ENCODE assay signal across 1 cellular context in the genomic region with DNA sequence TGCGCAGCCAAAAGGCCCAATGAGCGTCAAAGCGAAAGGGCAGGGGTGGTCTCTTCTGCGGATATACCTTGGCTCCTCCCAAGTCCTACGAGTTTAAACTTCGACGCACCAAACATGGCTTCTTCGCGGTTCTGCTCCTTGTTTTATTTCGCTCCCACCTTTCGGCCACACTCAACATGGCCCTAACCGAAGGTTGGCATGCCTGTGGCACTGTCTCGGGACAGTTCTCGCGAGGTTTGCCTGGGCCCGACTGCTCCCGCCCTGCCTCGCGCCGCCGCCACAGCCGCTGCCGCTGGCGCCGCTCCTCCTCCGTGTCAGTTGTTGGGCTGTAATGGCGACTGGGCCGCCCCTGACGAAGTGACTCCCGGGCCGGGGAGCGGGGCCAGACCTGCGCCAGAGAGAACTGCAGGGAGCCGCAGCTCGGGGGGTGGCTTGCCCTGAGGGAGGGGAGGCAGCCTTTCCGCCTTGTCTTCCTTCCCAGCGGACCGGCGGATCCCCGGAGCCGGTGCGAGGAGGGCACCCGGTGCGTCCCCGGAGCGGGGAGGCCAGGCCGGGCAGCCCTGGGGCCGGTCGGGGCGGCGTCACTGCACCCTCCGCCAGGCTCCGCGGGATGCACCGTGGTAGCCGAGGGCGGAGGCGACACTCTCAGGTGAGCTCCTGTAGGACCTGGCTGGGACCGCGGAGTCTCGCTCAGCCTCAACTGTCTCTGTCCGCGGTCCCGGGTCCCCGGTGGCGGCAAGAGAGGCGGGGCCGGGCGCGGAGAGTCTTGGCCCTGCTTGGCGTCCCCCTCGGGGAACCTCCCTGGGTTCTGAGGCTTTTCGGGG.
TF ChIP-seq lines count a peak whose summit lies in the region.

A gene with protein sequence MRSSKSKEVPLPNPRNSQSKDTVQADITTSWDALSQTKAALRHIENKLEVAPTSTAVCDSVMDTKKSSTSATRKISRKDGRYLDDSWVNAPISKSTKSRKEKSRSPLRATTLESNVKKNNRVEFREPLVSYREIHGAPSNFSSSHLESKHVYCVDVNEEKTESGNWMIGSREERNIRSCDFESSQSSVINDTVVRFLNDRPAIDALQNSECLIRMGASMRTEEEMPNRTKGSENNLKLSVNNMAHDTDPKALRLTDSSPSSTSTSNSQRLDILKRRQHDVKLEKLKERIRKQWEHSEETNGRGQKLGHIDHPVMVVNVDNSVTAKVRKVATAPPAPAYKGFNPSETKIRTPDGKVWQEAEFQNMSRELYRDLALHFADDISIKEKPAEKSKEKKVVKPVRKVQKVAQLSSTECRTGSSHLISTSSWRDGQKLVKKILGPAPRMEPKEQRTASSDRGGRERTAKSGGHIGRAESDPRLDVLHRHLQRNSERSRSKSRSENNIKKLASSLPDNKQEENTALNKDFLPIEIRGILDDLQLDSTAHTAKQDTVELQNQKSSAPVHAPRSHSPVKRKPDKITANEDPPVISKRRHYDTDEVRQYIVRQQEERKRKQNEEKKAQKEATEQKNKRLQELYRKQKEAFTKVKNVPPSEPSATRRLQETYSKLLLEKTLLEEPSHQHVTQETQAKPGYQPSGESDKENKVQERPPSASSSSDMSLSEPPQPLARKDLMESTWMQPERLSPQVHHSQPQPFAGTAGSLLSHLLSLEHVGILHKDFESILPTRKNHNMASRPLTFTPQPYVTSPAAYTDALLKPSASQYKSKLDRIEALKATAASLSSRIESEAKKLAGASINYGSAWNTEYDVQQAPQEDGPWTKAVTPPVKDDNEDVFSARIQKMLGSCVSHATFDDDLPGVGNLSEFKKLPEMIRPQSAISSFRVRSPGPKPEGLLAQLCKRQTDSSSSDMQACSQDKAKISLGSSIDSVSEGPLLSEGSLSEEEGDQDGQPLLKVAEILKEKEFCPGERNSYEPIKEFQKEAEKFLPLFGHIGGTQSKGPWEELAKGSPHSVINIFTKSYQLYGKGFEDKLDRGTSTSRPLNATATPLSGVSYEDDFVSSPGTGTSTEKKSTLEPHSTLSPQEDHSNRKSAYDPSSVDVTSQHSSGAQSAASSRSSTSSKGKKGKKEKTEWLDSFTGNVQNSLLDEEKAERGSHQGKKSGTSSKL (N-terminal part only) (plus strand): TSS at position 317 of the 824 bp plus-strand sequence. CDS start 31,372 bp downstream, outside the sequence.

TF ChIP-seq in HEK293, 187 proteins besides CTCF, POLR2A, EP300 and RAD21 (continued from another document and continues in another):
- TF ChIP-seq YY2 (tag by site-specific recombination; IDR thresholded peaks at IDR 0.05) (peak; percentile 97), SCRT2 (tag by site-specific recombination; IDR thresholded peaks at IDR 0.05) (peak; percentile 96), ZNF558 (tag by site-specific recombination; IDR thresholded peaks at IDR 0.05) (no peak; the same call in 1 of the 2 replicates), ZBTB21 (tag by site-specific recombination; IDR thresholded peaks at IDR 0.05) (0 out of 2 replicates have a peak, but pooled peaks have one; percentile 5), ZNF514 (tag by site-specific recombination; IDR thresholded peaks at IDR 0.05) (no peak), ZNF416 (tag by site-specific recombination; IDR thresholded peaks at IDR 0.05) (no peak), ZEB2 (tag by site-specific recombination; IDR thresholded peaks at IDR 0.05) (peak; percentile 93), ZFP69B (tag by site-specific recombination; IDR thresholded peaks at IDR 0.05) (no peak), ZNF670 (tag by site-specific recombination; IDR thresholded peaks at IDR 0.05; ENCODE audit: low read depth) (no peak), ZNF785 (tag by site-specific recombination; IDR thresholded peaks at IDR 0.05) (no peak), ZFP37 (tag by site-specific recombination; IDR thresholded peaks at IDR 0.05) (peak; percentile 95), KLF16 (tag by site-specific recombination; IDR thresholded peaks at IDR 0.05) (peak; percentile 84), ZNF596 (tag by site-specific recombination; IDR thresholded peaks at IDR 0.05) (no peak), ZNF394 (tag by site-specific recombination; IDR thresholded peaks at IDR 0.05; ENCODE audit: borderline replicate concordance) (peak; percentile 75; the same call in 1 of the 2 replicates), ZBTB8A (tag by site-specific recombination; IDR thresholded peaks at IDR 0.05) (peak; percentile 55; the same call in 1 of the 2 replicates), ZBTB17 (tag by site-specific recombination; IDR thresholded peaks at IDR 0.05) (peak; percentile 87), ZNF660 (tag by site-specific recombination; IDR thresholded peaks at IDR 0.05) (no peak; the same call in 1 of the 2 replicates), ZSCAN16 (tag by site-specific recombination; IDR thresholded peaks at IDR 0.05) (peak; percentile 59; the same call in 1 of the 2 replicates), ZFP41 (tag by site-specific recombination; IDR thresholded peaks at IDR 0.05; ENCODE audit: borderline replicate concordance) (no peak), KLF8 (tag by site-specific recombination; IDR thresholded peaks at IDR 0.05) (peak; percentile 93), ZNF140 (tag by site-specific recombination; IDR thresholded peaks at IDR 0.05) (no peak), ZIC2 (tag by site-specific recombination; IDR thresholded peaks at IDR 0.05) (peak; percentile 32; the same call in 1 of the 2 replicates), SCRT1 (tag by site-specific recombination; IDR thresholded peaks at IDR 0.05; ENCODE audit: borderline replicate concordance) (peak; percentile 99), SP7 (tag by site-specific recombination; IDR thresholded peaks at IDR 0.05) (peak; percentile 56; the same call in 1 of the 2 replicates), MZF1 (tag by site-specific recombination; IDR thresholded peaks at IDR 0.05; ENCODE audit: borderline replicate concordance) (peak; percentile 29; the same call in 1 of the 2 replicates), ZNF600 (tag by site-specific recombination; IDR thresholded peaks at IDR 0.05) (peak; percentile 66), ZNF366 (tag by site-specific recombination; conservative IDR thresholded peaks at IDR 0.05) (peak; percentile 63; the same call in 1 of the 2 replicates), ZNF629 (tag by site-specific recombination; IDR thresholded peaks at IDR 0.05) (peak; percentile 78)
- TF ChIP-seq, protein P1, sequence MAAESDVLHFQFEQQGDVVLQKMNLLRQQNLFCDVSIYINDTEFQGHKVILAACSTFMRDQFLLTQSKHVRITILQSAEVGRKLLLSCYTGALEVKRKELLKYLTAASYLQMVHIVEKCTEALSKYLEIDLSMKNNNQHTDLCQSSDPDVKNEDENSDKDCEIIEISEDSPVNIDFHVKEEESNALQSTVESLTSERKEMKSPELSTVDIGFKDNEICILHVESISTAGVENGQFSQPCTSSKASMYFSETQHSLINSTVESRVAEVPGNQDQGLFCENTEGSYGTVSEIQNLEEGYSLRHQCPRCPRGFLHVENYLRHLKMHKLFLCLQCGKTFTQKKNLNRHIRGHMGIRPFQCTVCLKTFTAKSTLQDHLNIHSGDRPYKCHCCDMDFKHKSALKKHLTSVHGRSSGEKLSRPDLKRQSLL (tag by site-specific recombination; IDR thresholded peaks at IDR 0.05), result no peak
- TF ChIP-seq, protein P2, sequence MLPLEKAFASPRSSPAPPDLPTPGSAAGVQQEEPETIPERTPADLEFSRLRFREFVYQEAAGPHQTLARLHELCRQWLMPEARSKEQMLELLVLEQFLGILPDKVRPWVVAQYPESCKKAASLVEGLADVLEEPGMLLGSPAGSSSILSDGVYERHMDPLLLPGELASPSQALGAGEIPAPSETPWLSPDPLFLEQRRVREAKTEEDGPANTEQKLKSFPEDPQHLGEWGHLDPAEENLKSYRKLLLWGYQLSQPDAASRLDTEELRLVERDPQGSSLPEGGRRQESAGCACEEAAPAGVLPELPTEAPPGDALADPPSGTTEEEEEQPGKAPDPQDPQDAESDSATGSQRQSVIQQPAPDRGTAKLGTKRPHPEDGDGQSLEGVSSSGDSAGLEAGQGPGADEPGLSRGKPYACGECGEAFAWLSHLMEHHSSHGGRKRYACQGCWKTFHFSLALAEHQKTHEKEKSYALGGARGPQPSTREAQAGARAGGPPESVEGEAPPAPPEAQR (tag by site-specific recombination; IDR thresholded peaks at IDR 0.05), result 0 out of 2 replicates have a peak, but pooled peaks have one; percentile 16
- TF ChIP-seq, protein P3, sequence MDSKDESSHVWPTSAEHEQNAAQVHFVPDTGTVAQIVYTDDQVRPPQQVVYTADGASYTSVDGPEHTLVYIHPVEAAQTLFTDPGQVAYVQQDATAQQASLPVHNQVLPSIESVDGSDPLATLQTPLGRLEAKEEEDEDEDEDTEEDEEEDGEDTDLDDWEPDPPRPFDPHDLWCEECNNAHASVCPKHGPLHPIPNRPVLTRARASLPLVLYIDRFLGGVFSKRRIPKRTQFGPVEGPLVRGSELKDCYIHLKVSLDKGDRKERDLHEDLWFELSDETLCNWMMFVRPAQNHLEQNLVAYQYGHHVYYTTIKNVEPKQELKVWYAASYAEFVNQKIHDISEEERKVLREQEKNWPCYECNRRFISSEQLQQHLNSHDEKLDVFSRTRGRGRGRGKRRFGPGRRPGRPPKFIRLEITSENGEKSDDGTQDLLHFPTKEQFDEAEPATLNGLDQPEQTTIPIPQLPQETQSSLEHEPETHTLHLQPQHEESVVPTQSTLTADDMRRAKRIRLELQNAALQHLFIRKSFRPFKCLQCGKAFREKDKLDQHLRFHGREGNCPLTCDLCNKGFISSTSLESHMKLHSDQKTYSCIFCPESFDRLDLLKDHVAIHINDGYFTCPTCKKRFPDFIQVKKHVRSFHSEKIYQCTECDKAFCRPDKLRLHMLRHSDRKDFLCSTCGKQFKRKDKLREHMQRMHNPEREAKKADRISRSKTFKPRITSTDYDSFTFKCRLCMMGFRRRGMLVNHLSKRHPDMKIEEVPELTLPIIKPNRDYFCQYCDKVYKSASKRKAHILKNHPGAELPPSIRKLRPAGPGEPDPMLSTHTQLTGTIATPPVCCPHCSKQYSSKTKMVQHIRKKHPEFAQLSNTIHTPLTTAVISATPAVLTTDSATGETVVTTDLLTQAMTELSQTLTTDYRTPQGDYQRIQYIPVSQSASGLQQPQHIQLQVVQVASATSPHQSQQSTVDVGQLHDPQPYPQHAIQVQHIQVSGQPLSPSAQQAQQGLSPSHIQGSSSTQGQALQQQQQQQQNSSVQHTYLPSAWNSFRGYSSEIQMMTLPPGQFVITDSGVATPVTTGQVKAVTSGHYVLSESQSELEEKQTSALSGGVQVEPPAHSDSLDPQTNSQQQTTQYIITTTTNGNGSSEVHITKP (tag by site-specific recombination; IDR thresholded peaks at IDR 0.05), result peak; percentile 98
- TF ChIP-seq, protein P4, sequence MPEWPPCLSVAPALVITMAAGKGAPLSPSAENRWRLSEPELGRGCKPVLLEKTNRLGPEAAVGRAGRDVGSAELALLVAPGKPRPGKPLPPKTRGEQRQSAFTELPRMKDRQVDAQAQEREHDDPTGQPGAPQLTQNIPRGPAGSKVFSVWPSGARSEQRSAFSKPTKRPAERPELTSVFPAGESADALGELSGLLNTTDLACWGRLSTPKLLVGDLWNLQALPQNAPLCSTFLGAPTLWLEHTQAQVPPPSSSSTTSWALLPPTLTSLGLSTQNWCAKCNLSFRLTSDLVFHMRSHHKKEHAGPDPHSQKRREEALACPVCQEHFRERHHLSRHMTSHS (tag by site-specific recombination; IDR thresholded peaks at IDR 0.05), result no peak
- TF ChIP-seq, protein P5, sequence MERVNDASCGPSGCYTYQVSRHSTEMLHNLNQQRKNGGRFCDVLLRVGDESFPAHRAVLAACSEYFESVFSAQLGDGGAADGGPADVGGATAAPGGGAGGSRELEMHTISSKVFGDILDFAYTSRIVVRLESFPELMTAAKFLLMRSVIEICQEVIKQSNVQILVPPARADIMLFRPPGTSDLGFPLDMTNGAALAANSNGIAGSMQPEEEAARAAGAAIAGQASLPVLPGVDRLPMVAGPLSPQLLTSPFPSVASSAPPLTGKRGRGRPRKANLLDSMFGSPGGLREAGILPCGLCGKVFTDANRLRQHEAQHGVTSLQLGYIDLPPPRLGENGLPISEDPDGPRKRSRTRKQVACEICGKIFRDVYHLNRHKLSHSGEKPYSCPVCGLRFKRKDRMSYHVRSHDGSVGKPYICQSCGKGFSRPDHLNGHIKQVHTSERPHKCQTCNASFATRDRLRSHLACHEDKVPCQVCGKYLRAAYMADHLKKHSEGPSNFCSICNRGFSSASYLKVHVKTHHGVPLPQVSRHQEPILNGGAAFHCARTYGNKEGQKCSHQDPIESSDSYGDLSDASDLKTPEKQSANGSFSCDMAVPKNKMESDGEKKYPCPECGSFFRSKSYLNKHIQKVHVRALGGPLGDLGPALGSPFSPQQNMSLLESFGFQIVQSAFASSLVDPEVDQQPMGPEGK (tag by site-specific recombination; IDR thresholded peaks at IDR 0.05), result peak; percentile 82
- TF ChIP-seq, protein P6, sequence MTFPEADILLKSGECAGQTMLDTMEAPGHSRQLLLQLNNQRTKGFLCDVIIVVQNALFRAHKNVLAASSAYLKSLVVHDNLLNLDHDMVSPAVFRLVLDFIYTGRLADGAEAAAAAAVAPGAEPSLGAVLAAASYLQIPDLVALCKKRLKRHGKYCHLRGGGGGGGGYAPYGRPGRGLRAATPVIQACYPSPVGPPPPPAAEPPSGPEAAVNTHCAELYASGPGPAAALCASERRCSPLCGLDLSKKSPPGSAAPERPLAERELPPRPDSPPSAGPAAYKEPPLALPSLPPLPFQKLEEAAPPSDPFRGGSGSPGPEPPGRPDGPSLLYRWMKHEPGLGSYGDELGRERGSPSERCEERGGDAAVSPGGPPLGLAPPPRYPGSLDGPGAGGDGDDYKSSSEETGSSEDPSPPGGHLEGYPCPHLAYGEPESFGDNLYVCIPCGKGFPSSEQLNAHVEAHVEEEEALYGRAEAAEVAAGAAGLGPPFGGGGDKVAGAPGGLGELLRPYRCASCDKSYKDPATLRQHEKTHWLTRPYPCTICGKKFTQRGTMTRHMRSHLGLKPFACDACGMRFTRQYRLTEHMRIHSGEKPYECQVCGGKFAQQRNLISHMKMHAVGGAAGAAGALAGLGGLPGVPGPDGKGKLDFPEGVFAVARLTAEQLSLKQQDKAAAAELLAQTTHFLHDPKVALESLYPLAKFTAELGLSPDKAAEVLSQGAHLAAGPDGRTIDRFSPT (tag by site-specific recombination; IDR thresholded peaks at IDR 0.05), result peak; percentile 100
- TF ChIP-seq, protein P7, sequence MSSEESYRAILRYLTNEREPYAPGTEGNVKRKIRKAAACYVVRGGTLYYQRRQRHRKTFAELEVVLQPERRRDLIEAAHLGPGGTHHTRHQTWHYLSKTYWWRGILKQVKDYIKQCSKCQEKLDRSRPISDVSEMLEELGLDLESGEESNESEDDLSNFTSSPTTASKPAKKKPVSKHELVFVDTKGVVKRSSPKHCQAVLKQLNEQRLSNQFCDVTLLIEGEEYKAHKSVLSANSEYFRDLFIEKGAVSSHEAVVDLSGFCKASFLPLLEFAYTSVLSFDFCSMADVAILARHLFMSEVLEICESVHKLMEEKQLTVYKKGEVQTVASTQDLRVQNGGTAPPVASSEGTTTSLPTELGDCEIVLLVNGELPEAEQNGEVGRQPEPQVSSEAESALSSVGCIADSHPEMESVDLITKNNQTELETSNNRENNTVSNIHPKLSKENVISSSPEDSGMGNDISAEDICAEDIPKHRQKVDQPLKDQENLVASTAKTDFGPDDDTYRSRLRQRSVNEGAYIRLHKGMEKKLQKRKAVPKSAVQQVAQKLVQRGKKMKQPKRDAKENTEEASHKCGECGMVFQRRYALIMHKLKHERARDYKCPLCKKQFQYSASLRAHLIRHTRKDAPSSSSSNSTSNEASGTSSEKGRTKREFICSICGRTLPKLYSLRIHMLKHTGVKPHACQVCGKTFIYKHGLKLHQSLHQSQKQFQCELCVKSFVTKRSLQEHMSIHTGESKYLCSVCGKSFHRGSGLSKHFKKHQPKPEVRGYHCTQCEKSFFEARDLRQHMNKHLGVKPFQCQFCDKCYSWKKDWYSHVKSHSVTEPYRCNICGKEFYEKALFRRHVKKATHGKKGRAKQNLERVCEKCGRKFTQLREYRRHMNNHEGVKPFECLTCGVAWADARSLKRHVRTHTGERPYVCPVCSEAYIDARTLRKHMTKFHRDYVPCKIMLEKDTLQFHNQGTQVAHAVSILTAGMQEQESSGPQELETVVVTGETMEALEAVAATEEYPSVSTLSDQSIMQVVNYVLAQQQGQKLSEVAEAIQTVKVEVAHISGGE (tag by site-specific recombination; conservative IDR thresholded peaks at IDR 0.05; ENCODE audit: low read depth), result peak; percentile 65
